Comparison of ENCODE assay signal across 21 cellular contexts in the genomic region with DNA sequence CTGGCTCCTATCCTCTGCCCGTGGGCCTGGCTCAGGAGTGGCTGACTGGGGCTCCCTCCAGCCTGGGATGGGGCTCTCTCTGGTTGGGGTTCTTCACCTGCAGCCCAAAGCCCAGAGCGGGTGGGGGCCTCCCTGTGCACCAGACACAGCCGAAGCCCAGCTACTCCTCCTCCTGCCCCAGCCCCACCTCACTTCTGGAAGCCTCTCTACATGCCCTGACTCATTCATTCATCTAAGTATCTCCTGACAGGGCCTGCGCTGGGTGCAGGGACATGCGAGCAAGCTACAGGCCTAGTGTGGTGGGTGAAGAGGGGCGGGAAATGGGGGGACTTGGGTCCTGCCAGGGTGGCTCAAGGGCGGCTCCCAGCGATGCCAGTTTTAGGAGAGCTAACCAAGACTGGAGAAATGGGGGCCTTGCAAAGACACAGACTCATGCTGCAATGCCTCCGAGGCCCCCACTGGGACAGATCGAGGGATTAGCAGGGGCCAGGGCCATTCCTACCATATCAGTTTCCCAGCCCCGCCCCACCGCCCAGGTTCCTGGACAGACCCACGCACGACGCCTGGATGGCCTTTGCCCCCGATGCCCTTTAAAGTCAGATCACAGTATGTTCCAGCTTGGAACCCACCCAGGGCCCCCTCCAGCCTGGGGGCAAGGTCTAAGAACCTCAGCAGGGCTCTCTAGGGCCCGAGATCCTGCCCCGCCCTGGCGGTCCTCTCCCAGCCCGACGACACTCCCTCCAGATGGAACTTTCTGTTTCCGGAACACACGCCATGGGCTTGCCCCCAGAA. TPM values are rescaled to one million over a fixed set of nuclear protein-coding genes. Genes with fewer than 3 reads are reported as not detected.
DNase-seq lines count a peak whose midpoint lies in the region; ATAC-seq and TF ChIP-seq lines count a peak whose summit lies in the region.
"Had no signal": no experiment of that assay in that cellular context is flagged by ENCODE, and none has a peak within 500 bp of the region (broad histone marks: within the 10 kb centered on the region; RNA-seq: fewer than 3 reads in every experiment).

No MANE protein-coding gene starts in this region.

- H3K9me3 Mint-ChIP-seq in activated naive CD4-positive, alpha-beta T cell treated with anti-CD3 and anti-CD28 coated beads, Interleukin-2, amount 50 U/mL, for 72 hours, result no peaks in the 10 kb centered on the region
- H3K9me3 Mint-ChIP-seq in activated naive CD8-positive, alpha-beta T cell treated with anti-CD3 and anti-CD28 coated beads for 36 hours, result no peaks in the 10 kb centered on the region
- H3K9me3 Mint-ChIP-seq: activated T-helper 2 cell treated with anti-CD3 and anti-CD28 coated beads, Interferon-gamma antibody, Interleukin-2, Interleukin-4, amounts not matched to agents 10 μg/mL and 5 μg/mL and 100 μg/mL, durations not matched to agents 14 hours and 24 hours and 36 hours; naive B cell had no signal

- no peak overlapping the region for H3K4me3 Mint-ChIP-seq in activated naive CD8-positive, alpha-beta T cell treated with anti-CD3 and anti-CD28 coated beads for 36 hours

- no peaks in the 10 kb centered on the region for H3K9me3 ChIP-seq in mucosa of descending colon
- H3K9me3 ChIP-seq: ascending aorta, thoracic aorta had no signal

- no peak overlapping the region for H3K4me3 ChIP-seq in mucosa of descending colon
- H3K4me3 ChIP-seq: ascending aorta, lung, thoracic aorta had no signal

- peak overlapping the region; percentile 50 to 77 for H3K27ac Mint-ChIP-seq in activated naive CD4-positive, alpha-beta T cell treated with anti-CD3 and anti-CD28 coated beads, Interleukin-2, amount 50 U/mL, for 72 hours
- H3K27ac Mint-ChIP-seq in activated naive CD8-positive, alpha-beta T cell treated with anti-CD3 and anti-CD28 coated beads for 36 hours, result peak overlapping the region; percentile 42
- H3K27ac Mint-ChIP-seq: activated T-helper 2 cell treated with anti-CD3 and anti-CD28 coated beads, Interferon-gamma antibody, Interleukin-2, Interleukin-4, amounts not matched to agents 10 μg/mL and 5 μg/mL and 100 μg/mL, durations not matched to agents 14 hours and 24 hours and 36 hours had no signal

- DNase-seq in activated naive CD4-positive, alpha-beta T cell treated with anti-CD3 and anti-CD28 coated beads, Interleukin-2, amount 50 U/mL, for 72 hours (ENCODE audit: low spot score in 2 of 2), result no peak
- no peak for DNase-seq in activated naive CD4-positive, alpha-beta T cell (lab: John Stamatoyannopoulos, UW)
- no peak for DNase-seq in activated naive CD8-positive, alpha-beta T cell treated with anti-CD3 and anti-CD28 coated beads for 36 hours
- DNase-seq in mucosa of descending colon, result peak; percentile 67 to 80 (median 76)
- DNase-seq in stimulated activated CD4-positive, alpha-beta T cell treated with anti-CD3 and anti-CD28 coated beads, Interleukin-4, amount 100 ng/mL, for 1 hour, result no peak
- no peak for DNase-seq in RKO (ENCODE audit: low spot score)
- DNase-seq: activated CD8-positive, alpha-beta memory T cell treated with anti-CD3 and anti-CD28 coated beads for 24 hours; DMS153; effector CD8-positive, alpha-beta T cell; naive B cell; NCI-H1105 treated with DMSO at 0.1 percent for 48 hours; NCI-H524; SHP77; stimulated activated CD4-positive, alpha-beta T cell treated with anti-CD3 and anti-CD28 coated beads, Interleukin-2, amount 100 ng/mL, for 48 hours; WERI-Rb-1 had no signal

- ATAC-seq in activated naive CD4-positive, alpha-beta T cell treated with anti-CD3 and anti-CD28 coated beads, Interleukin-2, amount 50 U/mL, for 72 hours, result no peak
- peak; percentile 73 for ATAC-seq in mucosa of descending colon
- no peak for ATAC-seq in GM19035 (IDR thresholded peaks at IDR 0.05; ENCODE audit: unreplicated experiment)
- no peak for ATAC-seq in GM21381 (IDR thresholded peaks at IDR 0.05; ENCODE audit: unreplicated experiment)

- intact Hi-C loops in mucosa of descending colon (cut with DNase I, micrococcal nuclease), result no loop called here

- peaks cover 33% of the 10 kb centered on the region for H3K4me1 Mint-ChIP-seq in activated naive CD8-positive, alpha-beta T cell treated with anti-CD3 and anti-CD28 coated beads for 36 hours

- H3K4me1 ChIP-seq in mucosa of descending colon (ENCODE audit: low read depth), result peaks cover 38% of the 10 kb centered on the region

- no peaks in the 10 kb centered on the region for H3K36me3 ChIP-seq in mucosa of descending colon (ENCODE audit: low read depth)
- H3K36me3 ChIP-seq: thoracic aorta had no signal

- no peaks in the 10 kb centered on the region for H3K27me3 Mint-ChIP-seq in activated naive CD8-positive, alpha-beta T cell treated with anti-CD3 and anti-CD28 coated beads for 36 hours
- H3K27me3 Mint-ChIP-seq: naive B cell had no signal

- H3K36me3 Mint-ChIP-seq in activated naive CD4-positive, alpha-beta T cell treated with anti-CD3 and anti-CD28 coated beads, Interleukin-2, amount 50 U/mL, for 72 hours, result peaks cover 4 to 21% of the 10 kb centered on the region in 2 donors
- H3K36me3 Mint-ChIP-seq in activated naive CD8-positive, alpha-beta T cell treated with anti-CD3 and anti-CD28 coated beads for 36 hours, result peaks cover 39% of the 10 kb centered on the region
- H3K36me3 Mint-ChIP-seq: naive B cell had no signal

- no peak for TF ChIP-seq CTCF in mucosa of descending colon (IDR thresholded peaks at IDR 0.05)

RNA-seq across cellular contexts. Expression of a gene that starts 12.6 kb away (rescaled TPM):
- total RNA-seq in activated naive CD4-positive, alpha-beta T cell treated with anti-CD3 and anti-CD28 coated beads, Interleukin-2, amount 50 U/mL, for 72 hours, result 100 to 1,000 TPM; 280 to 379 TPM
- 100 to 1,000 TPM; 419 to 435 TPM for total RNA-seq in activated naive CD8-positive, alpha-beta T cell treated with anti-CD3 and anti-CD28 coated beads for 36 hours
- 100 to 1,000 TPM in 2 of 3 donors, 10 to 100 TPM in 1; 86.3 to 158 (median 124) TPM for total RNA-seq in mucosa of descending colon

RNA-seq across cellular contexts. Expression of a gene that starts 28.9 kb away (rescaled TPM):
- 100 to 1,000 TPM; 213 to 255 TPM for total RNA-seq in activated naive CD4-positive, alpha-beta T cell treated with anti-CD3 and anti-CD28 coated beads, Interleukin-2, amount 50 U/mL, for 72 hours
- 100 to 1,000 TPM; 379 to 398 TPM for total RNA-seq in activated naive CD8-positive, alpha-beta T cell treated with anti-CD3 and anti-CD28 coated beads for 36 hours
- 100 to 1,000 TPM; 267 to 328 (median 295) TPM for total RNA-seq in mucosa of descending colon

RNA-seq across cellular contexts. Expression of a gene that starts 30.1 kb away (rescaled TPM):
- total RNA-seq in activated naive CD4-positive, alpha-beta T cell treated with anti-CD3 and anti-CD28 coated beads, Interleukin-2, amount 50 U/mL, for 72 hours, result 10 to 100 TPM; 38.3 to 47.2 TPM
- total RNA-seq in activated naive CD8-positive, alpha-beta T cell treated with anti-CD3 and anti-CD28 coated beads for 36 hours, result 10 to 100 TPM; 15.7 to 17.8 TPM
- 10 to 100 TPM; 77.1 to 97.4 (median 91.5) TPM for total RNA-seq in mucosa of descending colon

RNA-seq across cellular contexts. Expression of a gene that starts 36.1 kb away (rescaled TPM):
- total RNA-seq in activated naive CD4-positive, alpha-beta T cell treated with anti-CD3 and anti-CD28 coated beads, Interleukin-2, amount 50 U/mL, for 72 hours, result 1 to 10 TPM in 1 of 2 donors, under 1 TPM in 1; 0.45 to 1.5 TPM
- under 1 TPM; 0.29 to 0.32 TPM for total RNA-seq in activated naive CD8-positive, alpha-beta T cell treated with anti-CD3 and anti-CD28 coated beads for 36 hours
- total RNA-seq in mucosa of descending colon, result 10 to 100 TPM in 1 of 3 donors, 1 to 10 TPM in 2; 4.4 to 10.6 (median 8.0) TPM

Comparison
In these comparisons a context has a peak if more than half of its experiments do, and no peak if none do; other contexts are left out.
1. DNase-seq: peak in mucosa of descending colon (3 of 3); none in activated naive CD4-positive, alpha-beta T cell treated with anti-CD3 and anti-CD28 coated beads, Interleukin-2, amount 50 U/mL, for 72 hours (0 of 2), activated naive CD4-positive, alpha-beta T cell (0 of 4), activated naive CD8-positive, alpha-beta T cell treated with anti-CD3 and anti-CD28 coated beads for 36 hours (single experiment), stimulated activated CD4-positive, alpha-beta T cell treated with anti-CD3 and anti-CD28 coated beads, Interleukin-4, amount 100 ng/mL, for 1 hour (single experiment) and RKO (single experiment).